Comparison of ENCODE assay signal across 1 cellular context in the genomic region with DNA sequence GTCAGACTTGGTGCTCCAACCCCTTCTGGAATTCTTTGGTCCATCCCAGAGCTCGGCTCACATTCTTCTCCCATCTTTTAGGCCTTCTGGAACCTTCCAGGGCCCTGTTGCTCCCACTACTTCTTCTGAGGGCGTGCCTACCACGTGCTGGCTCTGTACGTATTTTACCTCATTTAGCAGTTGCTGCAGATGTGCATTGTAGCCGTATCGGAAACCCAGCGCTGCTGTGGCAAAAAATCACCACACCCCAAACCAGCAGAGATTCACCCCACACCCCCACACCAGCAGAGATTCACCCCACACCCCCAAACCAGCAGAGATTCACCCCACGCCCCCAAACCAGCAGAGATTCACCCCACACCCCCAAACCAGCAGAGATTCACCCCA. TPM values are rescaled to one million over a fixed set of nuclear protein-coding genes. Genes with fewer than 3 reads are reported as not detected.
"Had no signal": no experiment of that assay in that cellular context is flagged by ENCODE, and none has a peak within 500 bp of the region (broad histone marks: within the 10 kb centered on the region; RNA-seq: fewer than 3 reads in every experiment).

No MANE protein-coding gene starts in this region.

RNA-seq across cellular contexts. Expression of a gene that starts 22.5 kb away (rescaled TPM):
- total RNA-seq: ascending aorta had no signal
